In the genomic region with DNA sequence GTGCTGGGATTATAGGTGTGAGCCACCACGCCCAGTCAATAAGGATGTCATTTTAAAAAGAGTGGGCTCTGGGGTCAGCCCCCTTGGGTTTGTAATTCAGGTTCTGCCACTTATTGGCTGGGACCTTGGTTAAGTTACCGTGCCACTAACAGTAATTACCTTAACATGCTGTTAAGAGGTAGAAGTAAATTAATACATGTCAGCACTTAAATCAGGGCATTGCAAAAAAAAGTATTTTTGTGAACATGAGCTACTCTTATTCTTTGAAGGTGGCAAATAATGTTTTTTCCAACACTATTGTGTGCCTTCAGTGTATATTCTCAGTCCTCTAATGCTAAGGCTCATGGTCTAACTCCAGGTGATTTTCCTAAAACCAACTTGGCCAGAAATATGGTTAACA, we compare ENCODE assay signal across 11 cellular contexts.
"Had no signal": no experiment of that assay in that cellular context is flagged by ENCODE, and none has a peak within 500 bp of the region (broad histone marks: within the 10 kb centered on the region; RNA-seq: fewer than 3 reads in every experiment).

No MANE protein-coding gene starts in this region.

- FAIRE-seq: H1, H54 had no signal

- DNase-seq: GM23248, GOT3, H7, H9, HCEC 1CT, HFFc6 had no signal

- H3K4me1 ChIP-seq: HAP-1 had no signal

- H3K27ac ChIP-seq: GM23248 had no signal

- H3K4me3 ChIP-seq: GM23248, GM23338, HAP-1 had no signal

- H2AFZ ChIP-seq: GM23248, GM23338 had no signal

- H3K9ac ChIP-seq: GM23248 had no signal

- H3K36me3 ChIP-seq: HAP-1 had no signal

- ATAC-seq: GM23338, HCT116 had no signal

- H3K9me3 ChIP-seq: HAP-1 had no signal

- H3K4me2 ChIP-seq: GM23338 had no signal
